9 cellular contexts compared by ENCODE assay signal in genomic region chr14:64983439-64984310, GRCh38. TPM values are rescaled to one million over a fixed set of nuclear protein-coding genes. Genes with fewer than 3 reads are reported as not detected.
DNase-seq lines count a peak whose midpoint lies in the region; ATAC-seq and TF ChIP-seq lines count a peak whose summit lies in the region.
"Had no signal": no experiment of that assay in that cellular context is flagged by ENCODE, and none has a peak within 500 bp of the region (broad histone marks: within the 10 kb centered on the region; RNA-seq: fewer than 3 reads in every experiment).

No MANE protein-coding gene starts in this region.

- H3K27me3 Mint-ChIP-seq in progenitor cell of endocrine pancreas: peaks cover 27% of the 10 kb centered on the region

- H3F3A ChIP-seq in DOHH2 (ENCODE audit: control insufficient read depth, insufficient read depth): peaks cover 4% of the 10 kb centered on the region; the same call in 1 of the 2 replicates

- H3K9me3 Mint-ChIP-seq in progenitor cell of endocrine pancreas (ENCODE audit: low read depth): no peaks in the 10 kb centered on the region

- no peaks in the 10 kb centered on the region for H4K20me1 ChIP-seq in DOHH2 (ENCODE audit: control insufficient read depth, insufficient read depth, low read depth, low read length)

- H3K36me3 Mint-ChIP-seq in progenitor cell of endocrine pancreas (ENCODE audit: insufficient read depth): no peaks in the 10 kb centered on the region

- H3K27ac ChIP-seq in DOHH2 (ENCODE audit: low read depth, low read length): no peak overlapping the region

- H3K9me2 ChIP-seq in DOHH2 (replicated peaks; ENCODE audit: control insufficient read depth, low read length): no peaks in the 10 kb centered on the region

- H3K36me3 ChIP-seq in DOHH2 (ENCODE audit: control insufficient read depth, low read length): peaks cover under 1% of the 10 kb centered on the region

- peak overlapping the region; percentile 35 for H3K4me3 Mint-ChIP-seq in progenitor cell of endocrine pancreas (ENCODE audit: low read depth)

- no peak for ATAC-seq in GM21367 (IDR thresholded peaks at IDR 0.05; ENCODE audit: unreplicated experiment)

- peaks cover 25% of the 10 kb centered on the region for H3K4me1 ChIP-seq in DOHH2 (ENCODE audit: control insufficient read depth, low read length)

- peaks cover 14% of the 10 kb centered on the region for H3K4me1 Mint-ChIP-seq in progenitor cell of endocrine pancreas (ENCODE audit: low read depth)

- TF ChIP-seq CTCF in DOHH2 (IDR thresholded peaks at IDR 0.05; ENCODE audit: low read depth, low read length, poor library complexity, severe bottlenecking): peak; percentile 66
- peak; percentile 66 for TF ChIP-seq CTCF in fibroblast of villous mesenchyme (IDR thresholded peaks at IDR 0.05; ENCODE audit: insufficient read depth, low read depth, low read length)
- TF ChIP-seq CTCF in progenitor cell of endocrine pancreas (IDR thresholded peaks at IDR 0.05; ENCODE audit: unreplicated experiment): peak; percentile 76

- H3K27ac Mint-ChIP-seq in progenitor cell of endocrine pancreas: no peak overlapping the region

- H3K4me3 ChIP-seq in DOHH2 (ENCODE audit: low read length) (peak overlapping the region; percentile 57), fibroblast of villous mesenchyme (ENCODE audit: low read depth, low read length) (peak overlapping the region; percentile 9)

- no peaks in the 10 kb centered on the region for H3K9me3 ChIP-seq in DOHH2 (ENCODE audit: control insufficient read depth, insufficient read depth, low read length)

- peak; percentile 49 for DNase-seq in A172 (ENCODE audit: low spot score)
- peak; percentile 90 for DNase-seq in NCI-H1694 (lab: John Stamatoyannopoulos, UW)
- peak; percentile 28 to 39 for DNase-seq in activated CD4-positive, alpha-beta T cell treated with anti-CD3 and anti-CD28 coated beads for 4 hours
- DNase-seq in fibroblast of villous mesenchyme (ENCODE audit: low read depth): peak; percentile 66
- no peak for DNase-seq in progenitor cell of endocrine pancreas (ENCODE audit: low spot score, unreplicated experiment)
- DNase-seq in HuH-7 (ENCODE audit: low spot score): no peak

- H3K4me2 ChIP-seq in DOHH2 (ENCODE audit: low read length): peak overlapping the region; percentile 64

- H3K79me2 ChIP-seq in DOHH2 (ENCODE audit: control insufficient read depth, low read length): peaks cover 16% of the 10 kb centered on the region

- peaks cover 35% of the 10 kb centered on the region for H3K27me3 ChIP-seq in DOHH2 (ENCODE audit: control insufficient read depth, low read length)

RNA-seq across cellular contexts. Expression of gene FNTB, which starts 3.0 kb away (rescaled TPM):
- 7.4 and 9.0 TPM in 2 replicates for total RNA-seq in A172 (2014; rRNA removed; shearing (Covaris generic))
- 11.6 and 12.1 TPM in 2 replicates for total RNA-seq in fibroblast of villous mesenchyme
- 20.2 and 22.4 TPM in 2 replicates for total RNA-seq in progenitor cell of endocrine pancreas

RNA-seq across cellular contexts. Expression of gene RAB15, which starts 11.5 kb away (rescaled TPM):
- total RNA-seq in A172 (2014; rRNA removed; shearing (Covaris generic)): 42.3 and 45.8 TPM in 2 replicates
- total RNA-seq in fibroblast of villous mesenchyme (3.5 and 4.2 TPM in 2 replicates), progenitor cell of endocrine pancreas (27.6 and 28.6 TPM in 2 replicates)

RNA-seq across cellular contexts. Expression of gene GPX2, which starts 41.1 kb away (rescaled TPM):
- total RNA-seq in A172 (2014; rRNA removed; shearing (Covaris generic)): not detected in 2 replicates
- total RNA-seq in fibroblast of villous mesenchyme (not detected in 2 replicates), progenitor cell of endocrine pancreas (11.0 and 13.9 TPM in 2 replicates)
- total RNA-seq: mononuclear cell had no signal

Comparison
In these comparisons a context has a peak if more than half of its experiments do, and no peak if none do; other contexts are left out.
1. DNase-seq: peak in A172 (single experiment), NCI-H1694 (single experiment), activated CD4-positive, alpha-beta T cell treated with anti-CD3 and anti-CD28 coated beads for 4 hours (2 of 2) and fibroblast of villous mesenchyme (single experiment); none in progenitor cell of endocrine pancreas (single experiment) and HuH-7 (single experiment).
2. RNA of gene GPX2, which starts 41.1 kb away (total RNA-seq): 11.0 to 13.9 TPM in progenitor cell of endocrine pancreas; not detected in A172 and not detected in fibroblast of villous mesenchyme; every median in the first group is over 10 times any median in the second.
3. Peak in every context shown above with its lines, with median percentiles within 50 percentile points of each other: CTCF ChIP-seq.